1 cellular context compared by ENCODE assay signal in the genomic region with DNA sequence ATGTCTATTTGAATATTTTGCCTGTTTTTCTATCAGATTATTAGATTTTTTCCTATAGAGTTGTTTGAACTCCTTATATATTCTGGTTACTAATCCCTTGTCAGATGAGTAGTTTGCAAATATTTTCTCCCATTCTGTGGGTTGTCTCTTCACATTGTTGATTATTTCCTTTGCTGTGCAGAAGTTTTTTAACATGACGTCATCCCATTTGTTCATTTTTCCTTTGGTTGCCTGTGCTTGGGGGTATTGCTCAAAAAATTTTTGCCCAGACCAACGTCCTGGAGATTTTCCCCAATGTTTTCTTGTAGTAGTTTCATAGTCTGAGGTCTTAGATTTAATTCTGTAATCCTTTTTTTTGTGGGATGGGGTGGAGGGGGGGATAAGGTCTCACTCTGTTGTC.
A peak's percentile ranks its signal among the peaks of the same experiment; 100 is the strongest.
TF ChIP-seq lines count a peak whose summit lies in the region.
"Not testable (repeated sequence)": the region's sequence is repeated elsewhere in the genome, so short reads cannot be mapped to it uniquely, and the experiment has no call there.

No MANE protein-coding gene starts in this region.

TF ChIP-seq in K562, 482 proteins besides CTCF, POLR2A, EP300 and RAD21 (continued from another document):
- peak; percentile 69 for TF ChIP-seq ATF7 (IDR thresholded peaks at IDR 0.05)
- TF ChIP-seq JUND (IDR thresholded peaks at IDR 0.05; ENCODE audit: borderline replicate concordance, low read depth, low read length), result 0 out of 2 replicates have a peak, but pooled peaks have one; percentile 11
- not testable (repeated sequence) for TF ChIP-seq JUND (tag; IDR thresholded peaks at IDR 0.05; ENCODE audit: borderline replicate concordance, low read depth, low read length)
